In the genomic region with DNA sequence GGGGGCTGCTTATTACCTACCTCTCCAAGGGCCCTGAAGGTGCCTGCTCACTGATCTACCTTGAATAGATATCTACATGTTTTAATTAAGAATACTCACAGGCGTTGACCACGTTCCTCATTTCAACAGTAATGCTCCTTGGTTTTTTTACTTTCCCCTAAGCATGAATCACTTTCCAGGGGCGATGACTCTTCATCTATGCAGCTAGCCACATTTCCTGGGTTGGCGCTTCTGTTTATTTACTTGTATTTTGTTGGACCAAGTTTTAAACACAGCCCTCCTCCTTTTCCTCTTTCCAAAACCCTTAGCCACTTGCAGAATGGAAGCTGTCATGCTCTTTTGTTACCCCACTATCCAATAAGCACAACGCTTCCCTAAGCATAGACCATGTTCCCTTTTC, we compare ENCODE assay signal across 14 cellular contexts. TPM values are rescaled to one million over a fixed set of nuclear protein-coding genes. Genes with fewer than 3 reads are reported as not detected.
DNase-seq lines count a peak whose midpoint lies in the region; ATAC-seq, FAIRE-seq and TF ChIP-seq lines count a peak whose summit lies in the region.
"Had no signal": no experiment of that assay in that cellular context is flagged by ENCODE, and none has a peak within 500 bp of the region (broad histone marks: within the 10 kb centered on the region; RNA-seq: fewer than 3 reads in every experiment).

No MANE protein-coding gene starts in this region.

- peak; percentile 62 for ATAC-seq in foreskin keratinocyte
- ATAC-seq: esophagus mucosa had no signal

- no peaks in the 10 kb centered on the region for H3K36me3 Mint-ChIP-seq in astrocyte (ENCODE audit: low read depth, unreplicated experiment)

- peak overlapping the region; percentile 59 for H3K4me2 ChIP-seq in astrocyte (ENCODE audit: low read length)

- H3K27ac Mint-ChIP-seq in astrocyte (ENCODE audit: unreplicated experiment) = peak overlapping the region; percentile 56

- no peak overlapping the region for H2AFZ ChIP-seq in astrocyte (ENCODE audit: low read depth, low read length)

- FAIRE-seq in astrocyte (lab: Jason Lieb, UNC) (no peak), frontal cortex (lab: Jason Lieb, UNC) (no peak)

- H3K27me3 ChIP-seq in astrocyte (ENCODE audit: insufficient read depth, low read length) = peaks cover 2% of the 10 kb centered on the region
- no peaks in the 10 kb centered on the region for H3K27me3 ChIP-seq in foreskin keratinocyte

- no peaks in the 10 kb centered on the region for H3K9me3 ChIP-seq in astrocyte (ENCODE audit: insufficient read depth, low read depth, low read length)

- no peak overlapping the region for H3K4me3 ChIP-seq in astrocyte (ENCODE audit: insufficient read depth, low read depth, low read length)

- no peaks in the 10 kb centered on the region for H3K27me3 Mint-ChIP-seq in astrocyte (ENCODE audit: low read depth, unreplicated experiment)
- H3K27me3 Mint-ChIP-seq: central memory CD8-positive, alpha-beta T cell had no signal

- H3K79me2 ChIP-seq in astrocyte (ENCODE audit: insufficient read depth, low read length) = no peaks in the 10 kb centered on the region

- no peaks in the 10 kb centered on the region for H3K36me3 ChIP-seq in astrocyte (ENCODE audit: insufficient read depth, low read length)

- H4K20me1 ChIP-seq in astrocyte (ENCODE audit: insufficient read depth, low read length) = no peaks in the 10 kb centered on the region

- H3K27ac ChIP-seq in astrocyte (ENCODE audit: low read depth, low read length) = no peak overlapping the region
- no peak overlapping the region for H3K27ac ChIP-seq in foreskin keratinocyte

- no peak overlapping the region for H3K4me3 Mint-ChIP-seq in astrocyte (ENCODE audit: unreplicated experiment)
- H3K4me3 Mint-ChIP-seq: central memory CD8-positive, alpha-beta T cell had no signal

- peak; percentile 13 for DNase-seq in ACHN
- peak; percentile 30 for DNase-seq in HS-27A (ENCODE audit: low read depth)
- DNase-seq in astrocyte (ENCODE audit: low read depth) = peak; percentile 72
- peak; percentile 21 to 33 for DNase-seq in foreskin keratinocyte
- no peak for DNase-seq in ecto neural progenitor cell (ENCODE audit: low spot score)
- DNase-seq in activated CD4-positive, alpha-beta T cell treated with anti-CD3 and anti-CD28 coated beads, Interleukin-2, amount 50 U/mL, for 4 hours = no peak
- no peak for DNase-seq in stimulated activated naive CD4-positive, alpha-beta T cell treated with Interleukin-2 at 50 U/mL for 16 hours (lab: John Stamatoyannopoulos, UW)
- no peak for DNase-seq in frontal cortex (ENCODE audit: low spot score in 2 of 2)
- DNase-seq: activated gamma-delta T cell, AML-193, NCI-H2171 treated with DMSO at 0.1 percent for 48 hours had no signal

- H3K4me1 ChIP-seq in astrocyte (ENCODE audit: insufficient read depth, low read length) = peaks cover 6% of the 10 kb centered on the region
- H3K4me1 ChIP-seq in foreskin keratinocyte = no peaks in the 10 kb centered on the region

- H3K9ac ChIP-seq in astrocyte (ENCODE audit: low read length) = no peak overlapping the region

- no peaks in the 10 kb centered on the region for H3K9me3 Mint-ChIP-seq in astrocyte (ENCODE audit: unreplicated experiment)

- TF ChIP-seq CTCF in astrocyte (IDR thresholded peaks at IDR 0.05; ENCODE audit: insufficient read depth, low read depth, low read length) = no peak
- TF ChIP-seq CTCF in foreskin keratinocyte (conservative IDR thresholded peaks at IDR 0.05) = no peak

- H3K4me1 Mint-ChIP-seq in astrocyte (ENCODE audit: low read depth, unreplicated experiment) = peaks cover 27% of the 10 kb centered on the region
- H3K4me1 Mint-ChIP-seq: central memory CD8-positive, alpha-beta T cell had no signal

- in situ Hi-C loops in ACHN (cut with HindIII; ENCODE audit: low pct_ligation_motif_present, low pct_unique_long_range_greater_than_20kb, low sequenced_read_pairs) = no loop called here

RNA-seq across cellular contexts. Expression of a gene that starts 50.8 kb away (rescaled TPM):
- not detected in 2 replicates for total RNA-seq in astrocyte
- total RNA-seq in foreskin keratinocyte = not detected in 2 replicates
- not detected in 2 replicates for polyA plus RNA-seq in foreskin keratinocyte
- total RNA-seq in frontal cortex = not detected
- total RNA-seq: esophagus mucosa, SK-MEL-5 had no signal

Comparison
In these comparisons a context has a peak if more than half of its experiments do, and no peak if none do; other contexts are left out.
1. DNase-seq: peak in ACHN (single experiment), HS-27A (single experiment), astrocyte (single experiment) and foreskin keratinocyte (2 of 2); none in ecto neural progenitor cell (single experiment), activated CD4-positive, alpha-beta T cell treated with anti-CD3 and anti-CD28 coated beads, Interleukin-2, amount 50 U/mL, for 4 hours (0 of 2), stimulated activated naive CD4-positive, alpha-beta T cell treated with Interleukin-2 at 50 U/mL for 16 hours (single experiment) and frontal cortex (0 of 2).